In the genomic region with DNA sequence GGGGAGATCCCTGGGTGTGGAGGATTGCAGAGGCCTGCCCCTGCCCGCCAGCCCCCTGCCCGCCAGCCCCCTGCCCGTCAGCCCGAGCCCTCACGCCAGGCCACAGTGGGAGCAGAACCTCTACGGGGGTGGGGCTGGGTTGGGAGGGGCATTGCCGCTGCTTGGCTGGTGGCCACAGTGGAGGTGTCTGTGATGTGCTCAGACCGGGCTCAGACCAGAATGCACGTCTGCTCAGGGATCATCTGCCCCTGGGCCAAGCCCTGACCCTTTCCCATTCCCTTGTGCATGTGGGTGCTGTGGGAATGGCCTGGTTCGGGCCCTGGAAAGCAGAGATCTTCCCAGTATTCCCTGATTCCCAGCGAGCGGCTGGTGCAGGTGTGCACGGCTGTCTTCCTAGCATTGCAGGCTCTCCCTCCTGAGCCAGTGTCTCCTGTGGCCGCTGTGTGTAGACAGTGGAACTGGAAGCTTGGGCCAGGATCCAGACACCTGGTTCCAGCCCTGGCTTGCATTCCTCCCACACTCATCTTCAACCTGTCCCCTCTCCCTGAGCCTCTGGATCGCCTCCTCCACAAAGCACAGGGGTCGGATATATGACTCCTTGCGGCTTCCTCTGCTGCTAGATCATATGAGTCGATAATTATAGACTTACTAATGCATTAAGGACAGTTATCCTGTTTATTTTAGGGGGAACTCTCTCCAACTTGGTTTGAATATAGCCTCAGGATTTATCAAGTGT, we compare ENCODE assay signal across 12 cellular contexts.
DNase-seq lines count a peak whose midpoint lies in the region; ATAC-seq and TF ChIP-seq lines count a peak whose summit lies in the region.
"Had no signal": no experiment of that assay in that cellular context is flagged by ENCODE, and none has a peak within 500 bp of the region (broad histone marks: within the 10 kb centered on the region; RNA-seq: fewer than 3 reads in every experiment).

No MANE protein-coding gene starts in this region.

- no peaks in the 10 kb centered on the region for H3K9me3 Mint-ChIP-seq in CD8-positive, alpha-beta T cell
- H3K9me3 Mint-ChIP-seq in mesothelial cell of epicardium, result peaks cover 5% of the 10 kb centered on the region
- no peaks in the 10 kb centered on the region for H3K9me3 Mint-ChIP-seq in natural killer cell treated with Interleukin-12 subunit alpha and Interleukin-12 subunit beta and Interleukin-15 and Interleukin-18, amount 100 ng/mL, for 72 hours

- H3K27me3 ChIP-seq in CD8-positive, alpha-beta T cell (ENCODE audit: insufficient read depth, low read length), result no peaks in the 10 kb centered on the region
- no peaks in the 10 kb centered on the region for H3K27me3 ChIP-seq in MG63
- H3K27me3 ChIP-seq: colonic mucosa had no signal

- peak overlapping the region; percentile 9 for H3K27ac Mint-ChIP-seq in CD8-positive, alpha-beta T cell
- peak overlapping the region; percentile 85 for H3K27ac Mint-ChIP-seq in mesothelial cell of epicardium
- no peak overlapping the region for H3K27ac Mint-ChIP-seq in natural killer cell treated with Interleukin-12 subunit alpha and Interleukin-12 subunit beta and Interleukin-15 and Interleukin-18, amount 100 ng/mL, for 72 hours

- intact Hi-C loops in CD8-positive, alpha-beta T cell (cut with DNase I, micrococcal nuclease), result loop anchor here (5.0 kb wide), 10 partner anchors 57 to 342 kb away; partner anchors contain the start of gene LDLRAD4 (in 1 of the 2)

- no peak overlapping the region for H3K4me3 ChIP-seq in CD8-positive, alpha-beta T cell (ENCODE audit: low read depth, low read length)
- H3K4me3 ChIP-seq in MG63, result no peak overlapping the region
- H3K4me3 ChIP-seq: colonic mucosa, lower lobe of right lung had no signal

- H3K4me3 Mint-ChIP-seq in CD8-positive, alpha-beta T cell, result no peak overlapping the region
- H3K4me3 Mint-ChIP-seq in mesothelial cell of epicardium, result no peak overlapping the region
- H3K4me3 Mint-ChIP-seq in natural killer cell treated with Interleukin-12 subunit alpha and Interleukin-12 subunit beta and Interleukin-15 and Interleukin-18, amount 100 ng/mL, for 72 hours, result no peak overlapping the region

- TF ChIP-seq CTCF in CD8-positive, alpha-beta T cell (IDR thresholded peaks at IDR 0.05), result no peak
- TF ChIP-seq CTCF in mesothelial cell of epicardium (IDR thresholded peaks at IDR 0.05; ENCODE audit: unreplicated experiment), result no peak

- H3K36me3 Mint-ChIP-seq in CD8-positive, alpha-beta T cell, result no peaks in the 10 kb centered on the region
- H3K36me3 Mint-ChIP-seq in mesothelial cell of epicardium, result no peaks in the 10 kb centered on the region
- no peaks in the 10 kb centered on the region for H3K36me3 Mint-ChIP-seq in natural killer cell treated with Interleukin-12 subunit alpha and Interleukin-12 subunit beta and Interleukin-15 and Interleukin-18, amount 100 ng/mL, for 72 hours

- peaks cover 80% of the 10 kb centered on the region for H3K4me1 Mint-ChIP-seq in CD8-positive, alpha-beta T cell (ENCODE audit: low read depth)
- H3K4me1 Mint-ChIP-seq in mesothelial cell of epicardium, result peaks cover 53% of the 10 kb centered on the region
- H3K4me1 Mint-ChIP-seq in natural killer cell treated with Interleukin-12 subunit alpha and Interleukin-12 subunit beta and Interleukin-15 and Interleukin-18, amount 100 ng/mL, for 72 hours (ENCODE audit: low read depth in 2 of 2), result peaks cover 23 to 26% of the 10 kb centered on the region in 2 donors

- H3K27ac ChIP-seq in CD8-positive, alpha-beta T cell (ENCODE audit: low read depth, low read length), result no peak overlapping the region
- peak overlapping the region; percentile 65 for H3K27ac ChIP-seq in cingulate gyrus (ENCODE audit: low read depth, low read length)
- H3K27ac ChIP-seq: colonic mucosa had no signal

- H3K36me3 ChIP-seq in CD8-positive, alpha-beta T cell (ENCODE audit: insufficient read depth, low read length), result no peaks in the 10 kb centered on the region
- H3K36me3 ChIP-seq in MG63, result no peaks in the 10 kb centered on the region
- H3K36me3 ChIP-seq: colonic mucosa, lower lobe of right lung had no signal

- POLR2A ChIA-PET in CD8-positive, alpha-beta T cell (lab: Charles Lee), result no interaction called here

- no peak for ATAC-seq in CD8-positive, alpha-beta T cell
- no peak for ATAC-seq in natural killer cell treated with Interleukin-12 subunit alpha and Interleukin-12 subunit beta and Interleukin-15 and Interleukin-18, amount 100 ng/mL, for 72 hours
- ATAC-seq in HG03108 (IDR thresholded peaks at IDR 0.05; ENCODE audit: unreplicated experiment), result no peak
- ATAC-seq: lower lobe of right lung had no signal

- peak in 2 of 7 experiments; percentile 9 to 42 for DNase-seq in CD8-positive, alpha-beta T cell
- DNase-seq in NCI-H2029 treated with DMSO at 0.1 percent for 48 hours (lab: John Stamatoyannopoulos, UW), result peak; percentile 32
- no peak for DNase-seq in mesothelial cell of epicardium (ENCODE audit: low spot score in 2 of 2, unreplicated experiment in 2 of 2)
- no peak for DNase-seq in natural killer cell treated with Interleukin-12 subunit alpha and Interleukin-12 subunit beta and Interleukin-15 and Interleukin-18, amount 100 ng/mL, for 72 hours (ENCODE audit: low spot score)
- no peak for DNase-seq in pons (ENCODE audit: low spot score)
- DNase-seq in MG63, result no peak
- DNase-seq: Caco-2, colonic mucosa, lower lobe of right lung, T-helper 2 cell had no signal

- CTCF ChIA-PET in CD8-positive, alpha-beta T cell (lab: Charles Lee), result interaction anchor here (1.1 to 1.8 kb wide), 2 partner anchors 164 kb away, joined by 4 to 6 read pairs; no protein-coding TSS in a partner anchor

- H3K4me1 ChIP-seq in CD8-positive, alpha-beta T cell (ENCODE audit: insufficient read depth, low read length), result peaks cover 76% of the 10 kb centered on the region
- H3K4me1 ChIP-seq: Caco-2 had no signal

- no peaks in the 10 kb centered on the region for H3K9me3 ChIP-seq in CD8-positive, alpha-beta T cell (ENCODE audit: low read length)
- no peaks in the 10 kb centered on the region for H3K9me3 ChIP-seq in MG63
- H3K9me3 ChIP-seq: Caco-2, colonic mucosa, lower lobe of right lung had no signal

- no peaks in the 10 kb centered on the region for H3K27me3 Mint-ChIP-seq in CD8-positive, alpha-beta T cell (ENCODE audit: low read depth)
- no peaks in the 10 kb centered on the region for H3K27me3 Mint-ChIP-seq in mesothelial cell of epicardium (ENCODE audit: low read depth)
- peaks cover 0 to 4% of the 10 kb centered on the region in 2 donors for H3K27me3 Mint-ChIP-seq in natural killer cell treated with Interleukin-12 subunit alpha and Interleukin-12 subunit beta and Interleukin-15 and Interleukin-18, amount 100 ng/mL, for 72 hours

Comparison
In these comparisons a context has a peak if more than half of its experiments do, and no peak if none do; other contexts are left out.
1. H3K27ac Mint-ChIP-seq: peak in CD8-positive, alpha-beta T cell (single experiment) and mesothelial cell of epicardium (single experiment); none in natural killer cell treated with Interleukin-12 subunit alpha and Interleukin-12 subunit beta and Interleukin-15 and Interleukin-18, amount 100 ng/mL, for 72 hours (0 of 2).